In genomic region chr6:125273251-125273650, GRCh38 we compare ENCODE assay signal across 1 cellular context.
TF ChIP-seq lines count a peak whose summit lies in the region.

No MANE protein-coding gene starts in this region.

TF ChIP-seq in HepG2, 621 proteins besides CTCF, POLR2A, EP300 and RAD21 (continued from another document):
- TF ChIP-seq, protein P1, sequence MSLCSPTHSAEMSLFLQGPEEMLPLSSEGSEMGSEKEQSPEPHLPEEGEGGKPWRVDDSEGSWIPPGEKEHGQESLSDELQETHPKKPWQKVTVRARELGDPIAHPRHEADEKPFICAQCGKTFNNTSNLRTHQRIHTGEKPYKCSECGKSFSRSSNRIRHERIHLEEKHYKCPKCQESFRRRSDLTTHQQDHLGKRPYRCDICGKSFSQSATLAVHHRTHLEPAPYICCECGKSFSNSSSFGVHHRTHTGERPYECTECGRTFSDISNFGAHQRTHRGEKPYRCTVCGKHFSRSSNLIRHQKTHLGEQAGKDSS (CRISPR knock-in tag; IDR thresholded peaks at IDR 0.05; ENCODE audit: borderline replicate concordance, low read depth): no peak
